In the genomic region with DNA sequence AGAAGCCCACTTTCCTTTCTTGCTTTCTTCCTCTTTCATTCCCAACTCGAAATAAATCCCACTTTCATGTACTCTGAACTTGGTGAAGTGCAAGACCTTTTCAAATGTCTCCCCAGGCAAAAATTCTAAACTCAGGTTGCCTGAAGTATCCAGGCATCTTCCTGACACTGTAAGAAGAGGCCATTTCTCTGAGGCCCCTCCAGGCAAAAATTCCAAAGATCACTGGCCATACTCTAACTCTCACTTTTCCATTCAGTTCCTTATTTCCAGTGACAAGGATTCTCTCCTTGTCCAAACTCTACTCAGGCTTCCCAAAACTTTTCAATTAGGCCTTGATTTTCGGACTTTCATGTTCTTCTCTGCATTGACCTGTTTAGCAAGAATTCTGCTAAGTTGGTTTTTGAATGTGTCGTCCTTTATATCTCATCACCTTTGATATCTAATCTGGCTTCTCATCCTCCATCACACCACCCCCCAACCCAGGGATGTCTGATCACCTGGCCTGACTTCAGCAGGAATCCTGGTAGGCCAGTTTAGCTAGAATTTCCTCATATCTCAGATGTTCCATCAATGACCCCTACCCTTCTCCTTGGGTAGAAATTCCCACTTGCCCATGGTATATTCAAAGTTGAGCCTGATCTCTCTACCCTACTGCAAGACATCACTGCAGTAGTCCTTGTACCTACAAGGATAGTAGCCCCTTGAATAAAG, we compare ENCODE assay signal across 15 cellular contexts.
"Had no signal": no experiment of that assay in that cellular context is flagged by ENCODE, and none has a peak within 500 bp of the region (broad histone marks: within the 10 kb centered on the region; RNA-seq: fewer than 3 reads in every experiment).

No MANE protein-coding gene starts in this region.

- DNase-seq: KBM-7, MG63, NCI-H1092, NCI-H146, NCI-H1694 treated with DMSO at 0.1 percent for 48 hours, NCI-H1930, NCI-H2107, NCI-H446 treated with DMSO at 0.1 percent for 48 hours, NCI-H524 treated with DMSO at 0.1 percent for 48 hours, Right ventricle myocardium superior, RPMI8226, SIG-M5, SK-N-SH, SW 1271 had no signal

- H3K4me3 ChIP-seq: MG63, SJSA1 had no signal

- H3K9me3 ChIP-seq: MG63, SJSA1, SK-N-SH had no signal

- H3K9ac ChIP-seq: SK-N-SH had no signal

- H3K27ac ChIP-seq: SJSA1 had no signal

- H3K4me2 ChIP-seq: SK-N-SH had no signal

- H3K36me3 ChIP-seq: MG63, SJSA1 had no signal

- H3K4me1 ChIP-seq: SJSA1 had no signal

- H3K27me3 ChIP-seq: MG63, SJSA1 had no signal
